Comparison of ENCODE assay signal across 8 cellular contexts in the genomic region with DNA sequence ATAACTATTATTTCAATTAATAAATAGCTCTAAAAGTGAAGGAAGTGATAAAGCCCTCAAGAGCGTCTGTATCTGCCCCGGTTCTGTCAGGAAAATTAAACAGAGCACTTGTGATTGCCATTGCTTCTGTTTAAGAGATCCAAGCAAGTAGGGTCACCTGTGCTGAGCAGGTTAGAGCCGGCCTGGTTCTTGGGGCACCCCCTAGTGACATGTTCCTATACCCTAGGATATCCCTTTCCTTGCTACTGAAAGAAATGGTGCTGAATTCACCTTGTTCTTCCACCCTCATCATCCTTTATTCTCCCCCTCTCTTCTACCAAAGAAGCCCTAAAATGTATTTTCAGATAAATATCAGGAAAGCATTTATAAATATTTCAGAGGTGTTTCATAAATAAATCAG.
DNase-seq lines count a peak whose midpoint lies in the region; ATAC-seq, FAIRE-seq and TF ChIP-seq lines count a peak whose summit lies in the region.

No MANE protein-coding gene starts in this region.

- H4K8ac ChIP-seq in H1 (ENCODE audit: extremely low read depth, insufficient read depth, low read length) = no peak overlapping the region

- H3K4me3 ChIP-seq in H1 (ENCODE audit: extremely low read depth in 1 of 4, insufficient read depth in 2 of 4, low read depth in 3 of 4, low read length in 4 of 4) (no peak overlapping the region), upper lobe of right lung (no peak overlapping the region), stomach (no peak overlapping the region)

- no peak overlapping the region for H4K5ac ChIP-seq in H1 (ENCODE audit: insufficient read length, low read depth, low read length)

- FAIRE-seq in H1 (lab: Jason Lieb, UNC) = peak; percentile 85

- TF ChIP-seq CTCF in H1 (IDR thresholded peaks at IDR 0.05; ENCODE audit: control extremely low read depth in 1 of 3, insufficient read depth in 1 of 3, low read depth in 1 of 3, low read length in 3 of 3) = peak; percentile 47 to 52 (median 48)
- peak; percentile 35 for TF ChIP-seq CTCF in upper lobe of right lung (IDR thresholded peaks at IDR 0.05)
- peak in 1 of 7 experiments; percentile 10 for TF ChIP-seq CTCF in stomach (IDR thresholded peaks at IDR 0.05)

- H3K9ac ChIP-seq in H1 (replicated peaks in 1 of 4; ENCODE audit: extremely low read depth in 1 of 4, low read depth in 3 of 4, low read length in 3 of 4) = no peak overlapping the region

- H3K4ac ChIP-seq in H1 (replicated peaks; ENCODE audit: insufficient read length, low read depth, low read length) = no peak overlapping the region

- POLR2A ChIA-PET in H1 (lab: Charles Lee; ENCODE audit: partially characterized antibody) = interaction anchor here (0.6 kb wide), 1 partner anchor 18 kb away, joined by 3 read pairs; no protein-coding TSS in a partner anchor

- H3K36me3 Mint-ChIP-seq in T-helper 17 cell (ENCODE audit: low read depth) = no peaks in the 10 kb centered on the region

- no peak overlapping the region for H3K27ac ChIP-seq in H1 (ENCODE audit: low read depth, low read length)
- no peak overlapping the region for H3K27ac ChIP-seq in upper lobe of right lung
- H3K27ac ChIP-seq in stomach = no peak overlapping the region

- no peaks in the 10 kb centered on the region for H4K20me1 ChIP-seq in H1 (replicated peaks in 1 of 2; ENCODE audit: control insufficient read depth in 1 of 2, insufficient read depth in 2 of 2, low read length in 2 of 2)

- no peak overlapping the region for H3K4me3 Mint-ChIP-seq in T-helper 17 cell

- no peak overlapping the region for H4K91ac ChIP-seq in H1 (replicated peaks; ENCODE audit: insufficient read length, low read length)

- H3K9me3 ChIP-seq in T-helper 17 cell (ENCODE audit: control insufficient read depth, low read length, poor library complexity, severe bottlenecking) = no peaks in the 10 kb centered on the region
- no peaks in the 10 kb centered on the region for H3K9me3 ChIP-seq in H1 (ENCODE audit: insufficient read depth in 2 of 2, low read depth in 1 of 2, low read length in 1 of 2)
- H3K9me3 ChIP-seq in upper lobe of right lung = no peaks in the 10 kb centered on the region
- H3K9me3 ChIP-seq in stomach = no peaks in the 10 kb centered on the region

- peak; percentile 64 to 77 for TF ChIP-seq RAD21 in H1 (IDR thresholded peaks at IDR 0.05 in 1 of 2, conservative IDR thresholded peaks at IDR 0.05 in 1 of 2; ENCODE audit: low read depth in 2 of 2, low read length in 2 of 2)

- peak; percentile 22 for DNase-seq in stimulated activated CD4-positive, alpha-beta T cell treated with anti-CD3 and anti-CD28 coated beads, Interleukin-2, amount 100 ng/mL, for 4 hours (ENCODE audit: low read depth)
- DNase-seq in stimulated activated CD4-positive, alpha-beta T cell treated with anti-CD3 and anti-CD28 coated beads, Interleukin-2, amount 100 ng/mL, for 48 hours = no peak
- DNase-seq in T-helper 17 cell = peak; percentile 14 to 17 (median 16)
- no peak for DNase-seq in H1 (ENCODE audit: low read depth in 1 of 2, low spot score in 2 of 2)
- DNase-seq in upper lobe of right lung = no peak
- DNase-seq in NCI-H128 (lab: John Stamatoyannopoulos, UW; ENCODE audit: unreplicated experiment) = no peak
- no peak for DNase-seq in NCI-H774 (lab: John Stamatoyannopoulos, UW)
- no peak for DNase-seq in stomach

- H3K36me3 ChIP-seq in H1 (ENCODE audit: control insufficient read depth in 2 of 4, insufficient read depth in 4 of 4, low read length in 3 of 4) (no peaks in the 10 kb centered on the region), upper lobe of right lung (no peaks in the 10 kb centered on the region), stomach (no peaks in the 10 kb centered on the region)

- intact Hi-C loops in upper lobe of right lung (cut with DNase I) = no loop called here
- intact Hi-C loops in stomach (cut with DNase I; ENCODE audit: low total_unique reads) = no loop called here

- no peak overlapping the region for H2BK120ac ChIP-seq in H1 (replicated peaks; ENCODE audit: low read depth, low read length)

- 48% methylated on average over 3 of the region's 3 CpGs; no CpG with 5 or more reads in 1 of the 2 experiments for WGBS in H1 (ENCODE audit: extremely low coverage in 1 of 2, insufficient coverage in 1 of 2, insufficient read length in 1 of 2, insufficient replicate concordance in 2 of 2, low coverage in 1 of 2, low lambda C conversion rate in 2 of 2, missing lambda C conversion rate in 1 of 2), 2 experiments
- WGBS in stomach, 5 donors = 36 to 56% (median 40%) methylated on average over 3 of the region's 3 CpGs

- peaks cover 31% of the 10 kb centered on the region for H3K4me1 Mint-ChIP-seq in T-helper 17 cell

- H2AFZ ChIP-seq in H1 (ENCODE audit: low read length) = no peak overlapping the region

- H3K27me3 Mint-ChIP-seq in T-helper 17 cell = no peaks in the 10 kb centered on the region

- H3K14ac ChIP-seq in H1 (ENCODE audit: insufficient read length) = no peak overlapping the region

- CTCF ChIA-PET in H1 (lab: Charles Lee; ENCODE audit: partially characterized antibody) = interaction anchor here (0.7 to 3.9 kb wide), 29 partner anchors 9 to 397 kb away, joined by 3 to 21 read pairs (median 3); no protein-coding TSS in a partner anchor

- H3K27me3 ChIP-seq in H1 (replicated peaks in 1 of 4; ENCODE audit: control insufficient read depth in 3 of 4, extremely low read depth in 1 of 4, insufficient read depth in 3 of 4, low read length in 3 of 4) (no peaks in the 10 kb centered on the region), upper lobe of right lung (no peaks in the 10 kb centered on the region), stomach (no peaks in the 10 kb centered on the region)

- H3K27ac Mint-ChIP-seq in T-helper 17 cell = peak overlapping the region; percentile 44

- H2BK20ac ChIP-seq in H1 (ENCODE audit: low read length) = no peak overlapping the region

- ATAC-seq in T-helper 17 cell = peak; percentile 95
- peak; percentile 82 for ATAC-seq in upper lobe of right lung

- no peak overlapping the region for H2BK12ac ChIP-seq in H1 (ENCODE audit: low read depth, low read length)

- TF ChIP-seq POLR2A in H1 (IDR thresholded peaks at IDR 0.05; ENCODE audit: control extremely low read depth in 1 of 2, low read depth in 2 of 2, low read length in 2 of 2) = no peak
- no peak for TF ChIP-seq POLR2A in stomach (IDR thresholded peaks at IDR 0.05)

- peaks cover 0 to 6% (median 2%) of the 10 kb centered on the region in 4 experiments; a peak in 3 of 7 replicates for H3K4me1 ChIP-seq in H1 (replicated peaks in 1 of 4; ENCODE audit: control insufficient read depth in 3 of 4, insufficient read depth in 4 of 4, low read length in 3 of 4)
- H3K4me1 ChIP-seq in upper lobe of right lung = peaks cover 3% of the 10 kb centered on the region
- H3K4me1 ChIP-seq in stomach = no peaks in the 10 kb centered on the region

- no peaks in the 10 kb centered on the region for H3K79me1 ChIP-seq in H1 (ENCODE audit: low read depth, low read length)

- H3K18ac ChIP-seq in H1 (ENCODE audit: extremely low read depth, low read length) = no peak overlapping the region

- H2AK5ac ChIP-seq in H1 (ENCODE audit: low read depth, low read length) = no peak overlapping the region

- no peaks in the 10 kb centered on the region for H3K23me2 ChIP-seq in H1 (ENCODE audit: low read depth, low read length)

- H3K4me2 ChIP-seq in H1 (ENCODE audit: insufficient read depth in 1 of 2, low read depth in 2 of 2, low read length in 2 of 2) = no peak overlapping the region

- no peak overlapping the region for H2BK15ac ChIP-seq in H1 (ENCODE audit: low read length)

- H2BK5ac ChIP-seq in H1 (ENCODE audit: low read depth, low read length) = no peak overlapping the region

- no peak overlapping the region for H3K56ac ChIP-seq in H1 (replicated peaks; ENCODE audit: insufficient read length, low read depth, low read length)

- TF ChIP-seq EP300 in H1 (IDR thresholded peaks at IDR 0.05; ENCODE audit: borderline replicate concordance in 1 of 2, low read depth in 2 of 2, low read length in 2 of 2) (no peak), stomach (IDR thresholded peaks at IDR 0.05) (no peak)

- no peaks in the 10 kb centered on the region for H3K79me2 ChIP-seq in H1 (ENCODE audit: control insufficient read depth in 1 of 2, insufficient read depth in 2 of 2, low read length in 2 of 2)

- H3K23ac ChIP-seq in H1 (ENCODE audit: insufficient read length) = no peak overlapping the region

TF ChIP-seq in H1, 55 proteins besides CTCF, POLR2A, EP300 and RAD21:
- TF ChIP-seq JUN (IDR thresholded peaks at IDR 0.05; ENCODE audit: low read depth, low read length) (no peak), TCF12 (IDR thresholded peaks at IDR 0.05; ENCODE audit: low read depth, low read length) (no peak), JUND (IDR thresholded peaks at IDR 0.05; ENCODE audit: low read length) (no peak), HDAC2 (IDR thresholded peaks at IDR 0.05; ENCODE audit: borderline replicate concordance in 1 of 2, low read depth in 2 of 2, low read length in 2 of 2) (no peak), CTBP2 (IDR thresholded peaks at IDR 0.05; ENCODE audit: borderline replicate concordance, insufficient read depth, insufficient read length, low read length) (no peak), SIX5 (IDR thresholded peaks at IDR 0.05; ENCODE audit: low read depth, low read length) (no peak), RFX5 (IDR thresholded peaks at IDR 0.05; ENCODE audit: borderline replicate concordance, low read depth, low read length) (no peak)

Comparison
In these comparisons a context has a peak if more than half of its experiments do, and no peak if none do; other contexts are left out.
1. DNase-seq: peak in stimulated activated CD4-positive, alpha-beta T cell treated with anti-CD3 and anti-CD28 coated beads, Interleukin-2, amount 100 ng/mL, for 4 hours (single experiment) and T-helper 17 cell (3 of 3); none in stimulated activated CD4-positive, alpha-beta T cell treated with anti-CD3 and anti-CD28 coated beads, Interleukin-2, amount 100 ng/mL, for 48 hours (0 of 2), H1 (0 of 2), upper lobe of right lung (single experiment), NCI-H128 (single experiment), NCI-H774 (single experiment) and stomach (single experiment).